ENCODE assay signal across 17 cellular contexts in genomic region chr19:45097450-45097775, GRCh38. TPM values are rescaled to one million over a fixed set of nuclear protein-coding genes. Genes with fewer than 3 reads are reported as not detected.
DNase-seq lines count a peak whose midpoint lies in the region; ATAC-seq and TF ChIP-seq lines count a peak whose summit lies in the region.
"Had no signal": no experiment of that assay in that cellular context is flagged by ENCODE, and none has a peak within 500 bp of the region (broad histone marks: within the 10 kb centered on the region; RNA-seq: fewer than 3 reads in every experiment).

No MANE protein-coding gene starts in this region.

- H3K27ac Mint-ChIP-seq in CD4-positive, alpha-beta T cell = no peak overlapping the region
- H3K27ac Mint-ChIP-seq in IgD-negative memory B cell = peak overlapping the region in 2 of 3 donors; percentile 13 to 70
- peak overlapping the region; percentile 59 to 87 for H3K27ac Mint-ChIP-seq in effector memory CD8-positive, alpha-beta T cell

- no peak for TF ChIP-seq EP300 in sigmoid colon (IDR thresholded peaks at IDR 0.05)

- H3K27ac ChIP-seq in CD4-positive, alpha-beta T cell (ENCODE audit: low read depth, low read length) = no peak overlapping the region
- peak overlapping the region in 3 of 4 donors; percentile 40 to 62 (median 44) for H3K27ac ChIP-seq in sigmoid colon

- in situ Hi-C loops in GM13977 (cut with MboI; ENCODE audit: low pct_unique_long_range_greater_than_20kb, low sequenced_read_pairs, unreplicated experiment) = no loop called here

- no peak for TF ChIP-seq POLR2A in sigmoid colon (IDR thresholded peaks at IDR 0.05)

- DNase-seq in CD4-positive, alpha-beta T cell = no peak
- DNase-seq in effector memory CD8-positive, alpha-beta T cell = no peak
- DNase-seq in sigmoid colon (no peak), kidney tubule cell (ENCODE audit: low spot score) (no peak), left colon (no peak), GM13977 (ENCODE audit: low spot score) (no peak)
- DNase-seq in stimulated activated CD4-positive, alpha-beta T cell treated with anti-CD3 and anti-CD28 coated beads, Interleukin-2, amount 100 ng/mL, for 48 hours = no peak
- DNase-seq: amniotic stem cell; COR-L47; NCI-H1092; NCI-H510A; pancreas; SHP77; stimulated activated CD4-positive, alpha-beta T cell treated with anti-CD3 and anti-CD28 coated beads, Interleukin-1b, Interleukin-23, amount 100 ng/mL, for 48 hours had no signal

- peaks cover 12% of the 10 kb centered on the region for H3K36me3 Mint-ChIP-seq in CD4-positive, alpha-beta T cell (ENCODE audit: low read depth)
- peaks cover 7% of the 10 kb centered on the region for H3K36me3 Mint-ChIP-seq in IgD-negative memory B cell
- H3K36me3 Mint-ChIP-seq in effector memory CD8-positive, alpha-beta T cell (ENCODE audit: insufficient read depth) = peaks cover 16% of the 10 kb centered on the region

- no peak overlapping the region for H3K4me3 ChIP-seq in sigmoid colon
- H3K4me3 ChIP-seq: pancreas had no signal

- peak overlapping the region; percentile 34 for H3K4me3 Mint-ChIP-seq in CD4-positive, alpha-beta T cell
- peak overlapping the region in 1 of 4 donors; percentile 76 for H3K4me3 Mint-ChIP-seq in IgD-negative memory B cell
- no peak overlapping the region for H3K4me3 Mint-ChIP-seq in effector memory CD8-positive, alpha-beta T cell
- H3K4me3 Mint-ChIP-seq: stimulated activated memory B cell treated with anti-CD40 and anti-IgM and Interleukin-4, amounts not matched to agents 10 μg/mL and 1 μg/mL and 100 μg/mL, for 72 hours had no signal

- H3K9me3 Mint-ChIP-seq in CD4-positive, alpha-beta T cell = no peaks in the 10 kb centered on the region
- no peaks in the 10 kb centered on the region for H3K9me3 Mint-ChIP-seq in IgD-negative memory B cell
- H3K9me3 Mint-ChIP-seq in effector memory CD8-positive, alpha-beta T cell = no peaks in the 10 kb centered on the region
- H3K9me3 Mint-ChIP-seq: stimulated activated memory B cell treated with anti-CD40 and anti-IgM and Interleukin-4, amounts not matched to agents 10 μg/mL and 1 μg/mL and 100 μg/mL, for 72 hours had no signal

- WGBS in sigmoid colon, 2 donors = 81 to 88% methylated on average over 7 of the region's 7 CpGs

- CTCF ChIA-PET in CD4-positive, alpha-beta T cell (lab: Charles Lee) = no interaction called here

- no peak for ATAC-seq in CD4-positive, alpha-beta T cell (ENCODE audit: poor library complexity)
- no peak for ATAC-seq in effector memory CD8-positive, alpha-beta T cell (replicated peaks)
- no peak for ATAC-seq in left colon
- ATAC-seq: left lobe of liver; stimulated activated memory B cell treated with anti-CD40 and anti-IgM and Interleukin-4, amounts not matched to agents 10 μg/mL and 1 μg/mL and 100 μg/mL, for 72 hours had no signal

- peaks cover 77% of the 10 kb centered on the region for H3K4me1 Mint-ChIP-seq in CD4-positive, alpha-beta T cell (ENCODE audit: low read depth)
- H3K4me1 Mint-ChIP-seq in IgD-negative memory B cell = peaks cover 33 to 55% (median 34%) of the 10 kb centered on the region in 3 donors
- H3K4me1 Mint-ChIP-seq in effector memory CD8-positive, alpha-beta T cell (ENCODE audit: low read depth in 2 of 2) = peaks cover 68 to 70% of the 10 kb centered on the region in 2 donors

- no peaks in the 10 kb centered on the region for H3K27me3 Mint-ChIP-seq in CD4-positive, alpha-beta T cell
- no peaks in the 10 kb centered on the region for H3K27me3 Mint-ChIP-seq in IgD-negative memory B cell
- no peaks in the 10 kb centered on the region for H3K27me3 Mint-ChIP-seq in effector memory CD8-positive, alpha-beta T cell
- H3K27me3 Mint-ChIP-seq: stimulated activated memory B cell treated with anti-CD40 and anti-IgM and Interleukin-4, amounts not matched to agents 10 μg/mL and 1 μg/mL and 100 μg/mL, for 72 hours had no signal

- TF ChIP-seq CTCF in CD4-positive, alpha-beta T cell (IDR thresholded peaks at IDR 0.05) = no peak
- TF ChIP-seq CTCF in sigmoid colon (IDR thresholded peaks at IDR 0.05) (no peak), GM13977 (IDR thresholded peaks at IDR 0.05; ENCODE audit: extremely low read depth, insufficient read depth, missing control alignments) (no peak)

- intact Hi-C loops in CD4-positive, alpha-beta T cell (cut with DNase I, micrococcal nuclease) = no loop called here
- intact Hi-C loops in sigmoid colon (cut with DNase I) = no loop called here
- intact Hi-C loops in left colon (cut with DNase I, micrococcal nuclease) = loop anchor here in 1 of 2 donors (10.0 kb wide), 1 partner anchor 77 kb away; the partner anchor contains the start of genes BLOC1S3 and TRAPPC6A

- H3K9me3 ChIP-seq in CD4-positive, alpha-beta T cell (ENCODE audit: control insufficient read depth, low read length) = no peaks in the 10 kb centered on the region
- H3K9me3 ChIP-seq in sigmoid colon = no peaks in the 10 kb centered on the region
- H3K9me3 ChIP-seq: pancreas had no signal

- POLR2A ChIA-PET in CD4-positive, alpha-beta T cell (lab: Charles Lee) = no interaction called here

- no peaks in the 10 kb centered on the region for H3K27me3 ChIP-seq in CD4-positive, alpha-beta T cell (ENCODE audit: control insufficient read depth, insufficient read depth, low read length)
- no peaks in the 10 kb centered on the region for H3K27me3 ChIP-seq in sigmoid colon
- H3K27me3 ChIP-seq: pancreas had no signal

- H3K36me3 ChIP-seq in sigmoid colon = no peaks in the 10 kb centered on the region
- H3K36me3 ChIP-seq: pancreas had no signal

- peaks cover 0 to 71% (median 64%) of the 10 kb centered on the region in 4 donors for H3K4me1 ChIP-seq in sigmoid colon

RNA-seq across cellular contexts. Expression of gene PPP1R37, which starts 4.4 kb away (rescaled TPM):
- 10 to 100 TPM; 17.2 to 19.6 TPM for total RNA-seq in CD4-positive, alpha-beta T cell
- polyA plus RNA-seq in IgD-negative memory B cell = 2.3 TPM
- total RNA-seq in sigmoid colon = 10 to 100 TPM; 17.8 to 23.2 (median 19.9) TPM
- 10 to 100 TPM; 21.6 to 32.5 (median 22.4) TPM for polyA plus RNA-seq in sigmoid colon
- 10 to 100 TPM; 31.6 to 33.1 TPM for total RNA-seq in left colon

RNA-seq across cellular contexts. Expression of gene GEMIN7, which starts 18.4 kb away (rescaled TPM):
- total RNA-seq in CD4-positive, alpha-beta T cell = 1 to 10 TPM; 4.0 to 4.8 TPM
- polyA plus RNA-seq in IgD-negative memory B cell (115 TPM), sigmoid colon (10 to 100 TPM; 27.0 to 31.2 (median 30.6) TPM)
- total RNA-seq in sigmoid colon (10 to 100 TPM; 10.3 to 18.2 (median 16.2) TPM), left colon (10 to 100 TPM; 18.1 to 22.8 TPM)

RNA-seq across cellular contexts. Expression of gene ZNF296, which starts 21.1 kb away (rescaled TPM):
- total RNA-seq in CD4-positive, alpha-beta T cell = 1 to 10 TPM; 2.0 to 2.4 TPM
- polyA plus RNA-seq in IgD-negative memory B cell = 74.4 TPM
- total RNA-seq in sigmoid colon = 1 to 10 TPM in 1 of 4 donors, under 1 TPM in 1, not detected in 2; 0.41 to 1.2 TPM
- 1 to 10 TPM; 2.8 to 5.4 (median 3.0) TPM for polyA plus RNA-seq in sigmoid colon
- total RNA-seq in left colon = 1 to 10 TPM; 4.0 to 6.1 TPM

RNA-seq across cellular contexts. Expression of gene CLASRP, which starts 58.6 kb away (rescaled TPM):
- total RNA-seq in CD4-positive, alpha-beta T cell = 100 to 1,000 TPM; 152 to 154 TPM
- polyA plus RNA-seq in IgD-negative memory B cell (27.0 TPM), sigmoid colon (10 to 100 TPM; 19.0 to 70.8 (median 19.2) TPM)
- total RNA-seq in sigmoid colon (100 to 1,000 TPM in 1 of 4 donors, 10 to 100 TPM in 3; 61.9 to 157 (median 73.7) TPM), left colon (10 to 100 TPM; 65.3 to 92.8 TPM)
